Comparison of ENCODE assay signal across 12 cellular contexts in the genomic region with DNA sequence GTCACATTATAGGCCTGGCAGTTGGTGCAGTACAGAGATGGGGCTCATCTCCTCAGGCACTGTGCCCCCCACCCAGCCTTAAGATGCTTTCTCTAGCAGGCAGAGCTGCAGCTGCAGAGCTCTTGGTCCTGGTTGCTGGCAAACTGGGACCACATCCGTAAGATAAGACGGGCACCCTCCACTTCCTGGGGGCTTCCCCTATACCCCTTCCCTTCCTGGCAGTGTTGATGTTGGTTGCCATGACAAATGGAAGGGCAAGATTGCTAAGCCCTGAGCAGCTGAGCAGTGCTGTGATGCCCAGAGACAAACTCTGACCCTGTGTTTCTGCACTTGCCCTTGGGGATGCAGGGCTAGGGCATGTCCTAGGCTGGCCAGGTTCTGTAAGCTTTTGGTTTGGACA.
DNase-seq lines count a peak whose midpoint lies in the region; ATAC-seq and TF ChIP-seq lines count a peak whose summit lies in the region.
"Had no signal": no experiment of that assay in that cellular context is flagged by ENCODE, and none has a peak within 500 bp of the region (broad histone marks: within the 10 kb centered on the region; RNA-seq: fewer than 3 reads in every experiment).

No MANE protein-coding gene starts in this region.

- peaks cover 2% of the 10 kb centered on the region for H3K36me3 Mint-ChIP-seq in activated naive CD8-positive, alpha-beta T cell treated with anti-CD3 and anti-CD28 coated beads, Interleukin-2, amount 10 ng/mL, durations not matched to agents 7 days and 5 days

- no peaks in the 10 kb centered on the region for H3K9me3 ChIP-seq in BE2C
- H3K9me3 ChIP-seq: testis had no signal

- DNase-seq in T-helper 9 cell (peak; percentile 57), COLO829 (ENCODE audit: low spot score) (no peak), posterior vena cava (ENCODE audit: low spot score) (no peak), NCI-H748 treated with DMSO at 0.1 percent for 48 hours (lab: John Stamatoyannopoulos, UW) (no peak), BE2C (no peak)
- DNase-seq in activated naive CD8-positive, alpha-beta T cell treated with anti-CD3 and anti-CD28 coated beads, Interleukin-2, amount 10 ng/mL, durations not matched to agents 7 days and 5 days: peak; percentile 43
- peak; percentile 13 for DNase-seq in stimulated activated CD4-positive, alpha-beta T cell treated with anti-CD3 and anti-CD28 coated beads, Interleukin-4, amount 100 ng/mL, for 1 hour
- DNase-seq: foreskin melanocyte, occipital lobe, testis had no signal

- no peak for TF ChIP-seq CTCF in BE2C (IDR thresholded peaks at IDR 0.05; ENCODE audit: low read depth, low read length)

- H3K4me3 Mint-ChIP-seq in activated naive CD8-positive, alpha-beta T cell treated with anti-CD3 and anti-CD28 coated beads, Interleukin-2, amount 10 ng/mL, durations not matched to agents 7 days and 5 days: peak overlapping the region; percentile 70

- H3K4me3 ChIP-seq in BE2C (ENCODE audit: low read depth, low read length): no peak overlapping the region
- H3K4me3 ChIP-seq: testis had no signal

- H3K27ac Mint-ChIP-seq in activated naive CD8-positive, alpha-beta T cell treated with anti-CD3 and anti-CD28 coated beads, Interleukin-2, amount 10 ng/mL, durations not matched to agents 7 days and 5 days: peak overlapping the region; percentile 95

- H3K4me1 Mint-ChIP-seq in activated naive CD8-positive, alpha-beta T cell treated with anti-CD3 and anti-CD28 coated beads, Interleukin-2, amount 10 ng/mL, durations not matched to agents 7 days and 5 days: peaks cover 40% of the 10 kb centered on the region

- H3K27me3 Mint-ChIP-seq in activated naive CD8-positive, alpha-beta T cell treated with anti-CD3 and anti-CD28 coated beads, Interleukin-2, amount 10 ng/mL, durations not matched to agents 7 days and 5 days: no peaks in the 10 kb centered on the region

- H3K9me3 Mint-ChIP-seq in activated naive CD8-positive, alpha-beta T cell treated with anti-CD3 and anti-CD28 coated beads, Interleukin-2, amount 10 ng/mL, durations not matched to agents 7 days and 5 days: no peaks in the 10 kb centered on the region

- peak; percentile 29 for ATAC-seq in GM18868 (IDR thresholded peaks at IDR 0.05; ENCODE audit: unreplicated experiment)
- peak; percentile 76 for ATAC-seq in activated naive CD8-positive, alpha-beta T cell treated with anti-CD3 and anti-CD28 coated beads, Interleukin-2, amount 10 ng/mL, durations not matched to agents 7 days and 5 days (ENCODE audit: low read depth)
- ATAC-seq: HCT116 had no signal

- POLR2A ChIA-PET in activated naive CD8-positive, alpha-beta T cell treated with anti-CD3 and anti-CD28 coated beads, Interleukin-2, amount 10 ng/mL, durations not matched to agents 7 days and 5 days (lab: Charles Lee): interaction anchor here (2.7 kb wide), 1 partner anchor 486 kb away, joined by 14 read pairs; the partner anchor contains the start of gene SEPTIN7

- peaks cover 11% of the 10 kb centered on the region for H3K4me1 ChIP-seq in BE2C

- no peaks in the 10 kb centered on the region; the same call in 1 of the 2 replicates for H3K27me3 ChIP-seq in BE2C
- H3K27me3 ChIP-seq: testis had no signal

- H3K36me3 ChIP-seq in BE2C: no peaks in the 10 kb centered on the region

- intact Hi-C loops in posterior vena cava (cut with DNase I): loop anchor here in 1 of 2 donors (5.0 kb wide), 1 partner anchor 129 kb away; no protein-coding TSS in a partner anchor

Comparison
In these comparisons a context has a peak if more than half of its experiments do, and no peak if none do; other contexts are left out.
1. DNase-seq: peak in T-helper 9 cell (single experiment), activated naive CD8-positive, alpha-beta T cell treated with anti-CD3 and anti-CD28 coated beads, Interleukin-2, amount 10 ng/mL, durations not matched to agents 7 days and 5 days (single experiment) and stimulated activated CD4-positive, alpha-beta T cell treated with anti-CD3 and anti-CD28 coated beads, Interleukin-4, amount 100 ng/mL, for 1 hour (single experiment); none in COLO829 (single experiment), posterior vena cava (single experiment), NCI-H748 treated with DMSO at 0.1 percent for 48 hours (single experiment) and BE2C (single experiment).